20 cellular contexts compared by ENCODE assay signal in the genomic region with DNA sequence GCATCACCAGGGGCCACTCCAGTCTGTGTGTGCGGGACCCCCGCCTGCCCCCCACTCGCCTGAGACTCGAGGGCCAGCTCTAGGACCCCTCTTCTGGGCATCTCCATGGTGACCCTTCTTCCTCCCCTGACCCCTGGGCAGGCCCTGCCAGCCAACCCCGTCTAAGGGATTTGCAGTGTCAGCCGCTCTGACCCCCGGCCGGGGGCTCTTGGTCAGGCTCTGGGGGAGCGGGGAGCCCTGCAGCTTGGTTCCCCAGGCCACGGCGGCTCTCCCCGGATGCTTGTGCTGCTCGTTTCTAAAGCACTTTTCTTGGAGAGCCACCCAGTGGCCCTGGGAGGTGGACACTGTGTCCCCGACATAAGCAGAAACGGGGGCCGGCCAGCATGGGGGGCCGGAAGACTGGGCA. TPM values are rescaled to one million over a fixed set of nuclear protein-coding genes. Genes with fewer than 3 reads are reported as not detected.
A peak's percentile ranks its signal among the peaks of the same experiment; 100 is the strongest.
DNase-seq lines count a peak whose midpoint lies in the region; ATAC-seq and TF ChIP-seq lines count a peak whose summit lies in the region.
"Had no signal": no experiment of that assay in that cellular context is flagged by ENCODE, and none has a peak within 500 bp of the region (broad histone marks: within the 10 kb centered on the region; RNA-seq: fewer than 3 reads in every experiment).

No MANE protein-coding gene starts in this region.

- CTCF ChIA-PET in SK-N-SH (lab: Yijun Ruan, JAX): interaction anchor here (0.8 to 2.0 kb wide), 5 partner anchors 8 to 159 kb away, joined by 3 to 8 read pairs (median 4); no protein-coding TSS in a partner anchor
- CTCF ChIA-PET in CD8-positive, alpha-beta T cell (lab: Charles Lee): interaction anchor here (1.1 to 1.6 kb wide), 2 partner anchors 73 to 159 kb away, joined by 3 to 5 read pairs; no protein-coding TSS in a partner anchor

- H3K4me3 Mint-ChIP-seq in neural crest cell: peak overlapping the region; percentile 39
- no peak overlapping the region for H3K4me3 Mint-ChIP-seq in CD8-positive, alpha-beta T cell
- H3K4me3 Mint-ChIP-seq: activated CD4-positive, alpha-beta T cell treated with anti-CD3 and anti-CD28 coated beads, Interleukin-2, amount 10 ng/mL, durations not matched to agents 24 days and 14 days; activated T-cell treated with anti-CD3 and anti-CD28 coated beads, Interleukin-2, amount 50 U/mL, for 24 hours; CD4-positive, alpha-beta T cell; GM23338; naive thymus-derived CD8-positive, alpha-beta T cell had no signal

- H3K27ac ChIP-seq in SK-N-SH (ENCODE audit: low read depth in 2 of 2, low read length in 1 of 2) (peak overlapping the region in 1 of 2 experiments; percentile 95; a peak in 2 of 4 replicates), esophagus squamous epithelium (peak overlapping the region in 3 of 4 donors; percentile 40 to 71 (median 65)), transverse colon (peak overlapping the region; percentile 31 to 58 (median 47))
- H3K27ac ChIP-seq in CD8-positive, alpha-beta T cell (ENCODE audit: low read depth, low read length): no peak overlapping the region
- H3K27ac ChIP-seq: 22Rv1 had no signal

- H3K27me3 Mint-ChIP-seq in neural crest cell (ENCODE audit: low read depth): no peaks in the 10 kb centered on the region
- no peaks in the 10 kb centered on the region for H3K27me3 Mint-ChIP-seq in CD8-positive, alpha-beta T cell (ENCODE audit: low read depth)
- H3K27me3 Mint-ChIP-seq: activated CD4-positive, alpha-beta T cell treated with anti-CD3 and anti-CD28 coated beads, Interleukin-2, amount 10 ng/mL, durations not matched to agents 24 days and 14 days; activated T-cell treated with anti-CD3 and anti-CD28 coated beads, Interleukin-2, amount 50 U/mL, for 24 hours; CD4-positive, alpha-beta T cell; naive thymus-derived CD8-positive, alpha-beta T cell had no signal

- peaks cover 91% of the 10 kb centered on the region for H4K20me1 ChIP-seq in SK-N-SH (ENCODE audit: insufficient read depth)

- peaks cover 36% of the 10 kb centered on the region for H3K4me1 Mint-ChIP-seq in neural crest cell
- H3K4me1 Mint-ChIP-seq in CD8-positive, alpha-beta T cell (ENCODE audit: low read depth): peaks cover 11% of the 10 kb centered on the region

- POLR2A ChIA-PET in SK-N-SH (lab: Yijun Ruan, JAX): no interaction called here
- POLR2A ChIA-PET in CD8-positive, alpha-beta T cell (lab: Charles Lee): no interaction called here

- H2AFZ ChIP-seq in SK-N-SH (ENCODE audit: low read depth): no peak overlapping the region
- H2AFZ ChIP-seq: GM23338 had no signal

- H3K27me3 ChIP-seq in SK-N-SH (ENCODE audit: insufficient read depth) (no peaks in the 10 kb centered on the region), esophagus squamous epithelium (no peaks in the 10 kb centered on the region), transverse colon (no peaks in the 10 kb centered on the region)
- H3K27me3 ChIP-seq in CD8-positive, alpha-beta T cell (ENCODE audit: insufficient read depth, low read length): no peaks in the 10 kb centered on the region

- no peaks in the 10 kb centered on the region for H3K9me3 Mint-ChIP-seq in neural crest cell
- H3K9me3 Mint-ChIP-seq in CD8-positive, alpha-beta T cell: no peaks in the 10 kb centered on the region
- H3K9me3 Mint-ChIP-seq: activated CD4-positive, alpha-beta T cell treated with anti-CD3 and anti-CD28 coated beads, Interleukin-2, amount 10 ng/mL, durations not matched to agents 24 days and 14 days; activated T-cell treated with anti-CD3 and anti-CD28 coated beads, Interleukin-2, amount 50 U/mL, for 24 hours; CD4-positive, alpha-beta T cell; GM23338; naive thymus-derived CD8-positive, alpha-beta T cell had no signal

- intact Hi-C loops in esophagus squamous epithelium (cut with DNase I) (no loop called here), transverse colon (cut with DNase I; ENCODE audit: low total_unique reads) (no loop called here)
- intact Hi-C loops in CD8-positive, alpha-beta T cell (cut with DNase I, micrococcal nuclease): loop anchor here in 1 of 2 experiments (10.0 kb wide), 1 partner anchor 322 kb away; the partner anchor contains the start of gene SNX8

- peaks cover 52 to 89% of the 10 kb centered on the region in 2 experiments for H3K4me1 ChIP-seq in SK-N-SH (ENCODE audit: control insufficient read depth in 1 of 2, insufficient read depth in 2 of 2, low read depth in 1 of 2, low read length in 1 of 2)
- H3K4me1 ChIP-seq in esophagus squamous epithelium: peaks cover 55 to 100% (median 57%) of the 10 kb centered on the region in 3 donors
- peaks cover 35 to 75% (median 49%) of the 10 kb centered on the region in 4 donors for H3K4me1 ChIP-seq in transverse colon
- peaks cover 20% of the 10 kb centered on the region for H3K4me1 ChIP-seq in CD8-positive, alpha-beta T cell (ENCODE audit: insufficient read depth, low read length)

- no peak overlapping the region; the same call in 1 of the 2 replicates for H3K9ac ChIP-seq in SK-N-SH

- no peak for TF ChIP-seq RAD21 in SK-N-SH (IDR thresholded peaks at IDR 0.05; ENCODE audit: low read length)

- TF ChIP-seq POLR2A in esophagus squamous epithelium (IDR thresholded peaks at IDR 0.05) (no peak), transverse colon (IDR thresholded peaks at IDR 0.05) (peak; percentile 14)

- no peaks in the 10 kb centered on the region for H3K9me3 ChIP-seq in SK-N-SH
- H3K9me3 ChIP-seq in esophagus squamous epithelium: no peaks in the 10 kb centered on the region
- H3K9me3 ChIP-seq in transverse colon: no peaks in the 10 kb centered on the region
- H3K9me3 ChIP-seq in CD8-positive, alpha-beta T cell (ENCODE audit: low read length): no peaks in the 10 kb centered on the region

- 96% methylated on average over 14 of the region's 17 CpGs for WGBS in SK-N-SH (ENCODE audit: low lambda C conversion rate)
- WGBS in esophagus squamous epithelium, 2 donors: 97% methylated on average over 6 of the region's 17 CpGs; no CpG with 5 or more reads in 1 of the 2 donors
- 85% methylated on average over 17 of the region's 17 CpGs; no CpG with 5 or more reads in 1 of the 2 donors for WGBS in transverse colon (ENCODE audit: low coverage in 1 of 2), 2 donors

- TF ChIP-seq CTCF in SK-N-SH (IDR thresholded peaks at IDR 0.05): no peak
- no peak for TF ChIP-seq CTCF in esophagus squamous epithelium (IDR thresholded peaks at IDR 0.05)
- no peak for TF ChIP-seq CTCF in neural crest cell (conservative IDR thresholded peaks at IDR 0.05)
- TF ChIP-seq CTCF in transverse colon (IDR thresholded peaks at IDR 0.05): no peak
- TF ChIP-seq CTCF in CD8-positive, alpha-beta T cell (IDR thresholded peaks at IDR 0.05): no peak

- TF ChIP-seq EP300 in SK-N-SH (IDR thresholded peaks at IDR 0.05; ENCODE audit: borderline replicate concordance in 1 of 2, low read depth in 1 of 2, low read length in 1 of 2): no peak
- TF ChIP-seq EP300 in transverse colon (IDR thresholded peaks at IDR 0.05; ENCODE audit: low read depth): no peak

- H3F3A ChIP-seq in SK-N-SH (replicated peaks; ENCODE audit: insufficient read depth): peaks cover 9% of the 10 kb centered on the region

- peaks cover 0 to 21% of the 10 kb centered on the region in 2 experiments for H3K36me3 ChIP-seq in SK-N-SH (replicated peaks in 1 of 2; ENCODE audit: control insufficient read depth in 1 of 2, insufficient read depth in 2 of 2, low read length in 1 of 2)
- H3K36me3 ChIP-seq in esophagus squamous epithelium: no peaks in the 10 kb centered on the region
- H3K36me3 ChIP-seq in transverse colon: no peaks in the 10 kb centered on the region
- H3K36me3 ChIP-seq in CD8-positive, alpha-beta T cell (ENCODE audit: insufficient read depth, low read length): no peaks in the 10 kb centered on the region

- H3K36me3 Mint-ChIP-seq in neural crest cell (ENCODE audit: low read depth): no peaks in the 10 kb centered on the region
- no peaks in the 10 kb centered on the region for H3K36me3 Mint-ChIP-seq in CD8-positive, alpha-beta T cell
- H3K36me3 Mint-ChIP-seq: naive thymus-derived CD8-positive, alpha-beta T cell had no signal

- DNase-seq in SK-N-SH: no peak
- DNase-seq in esophagus squamous epithelium (lab: John Stamatoyannopoulos, UW): no peak
- DNase-seq in neural crest cell (ENCODE audit: low read depth, low spot score): no peak
- DNase-seq in transverse colon: no peak
- no peak for DNase-seq in CD8-positive, alpha-beta T cell
- DNase-seq in NK-92 treated with Interleukin-12 subunit alpha and Interleukin-12 subunit beta, amount 100 ng/mL, for 24 hours (lab: John Stamatoyannopoulos, UW): no peak
- DNase-seq in NCI-H1930 (lab: John Stamatoyannopoulos, UW): no peak
- DNase-seq: activated CD4-positive, alpha-beta T cell treated with anti-CD3 and anti-CD28 coated beads, Interleukin-2, amount 10 ng/mL, durations not matched to agents 24 days and 14 days; activated T-cell treated with anti-CD3 and anti-CD28 coated beads, Interleukin-2, amount 50 U/mL, for 24 hours; CD4-positive, alpha-beta T cell; kidney glomerular epithelial cell; naive thymus-derived CD8-positive, alpha-beta T cell; NCI-H1092 treated with DMSO at 0.1 percent for 48 hours; NCI-H2171 treated with DMSO at 0.1 percent for 48 hours; SHP77 treated with DMSO at 0.1 percent for 48 hours; stimulated activated CD4-positive, alpha-beta T cell treated with anti-CD3 and anti-CD28 coated beads, Interleukin-4, amount 100 ng/mL, for 24 hours; T-helper 9 cell had no signal

- no peak for ATAC-seq in SK-N-SH treated with all-trans-retinoic acid at 6 μM for 48 hours
- ATAC-seq in CD8-positive, alpha-beta T cell: no peak
- ATAC-seq: GM23338; naive thymus-derived CD8-positive, alpha-beta T cell had no signal

- H3K27ac Mint-ChIP-seq in neural crest cell (ENCODE audit: unreplicated experiment): no peak overlapping the region
- H3K27ac Mint-ChIP-seq in CD8-positive, alpha-beta T cell: no peak overlapping the region
- H3K27ac Mint-ChIP-seq: activated CD4-positive, alpha-beta T cell treated with anti-CD3 and anti-CD28 coated beads, Interleukin-2, amount 10 ng/mL, durations not matched to agents 24 days and 14 days; activated T-cell treated with anti-CD3 and anti-CD28 coated beads, Interleukin-2, amount 50 U/mL, for 24 hours; CD4-positive, alpha-beta T cell; naive thymus-derived CD8-positive, alpha-beta T cell had no signal

- no peaks in the 10 kb centered on the region for H3K9me2 ChIP-seq in SK-N-SH

- in situ Hi-C loops in transverse colon (cut with MboI; ENCODE audit: low pct_ligation_motif_present in 1 of 4, low pct_unique_long_range_greater_than_20kb in 1 of 4, low sequenced_read_pairs in 3 of 4): no loop called here

- H3K4me3 ChIP-seq in SK-N-SH (ENCODE audit: low read depth in 2 of 2, low read length in 1 of 2) (no peak overlapping the region), esophagus squamous epithelium (no peak overlapping the region), transverse colon (no peak overlapping the region)
- no peak overlapping the region for H3K4me3 ChIP-seq in CD8-positive, alpha-beta T cell (ENCODE audit: low read depth, low read length)
- H3K4me3 ChIP-seq: GM23338 had no signal

- peaks cover 100% of the 10 kb centered on the region for H3K79me2 ChIP-seq in SK-N-SH (ENCODE audit: insufficient read depth)

- peak overlapping the region; percentile 83; the same call in 1 of the 2 replicates for H3K4me2 ChIP-seq in SK-N-SH
- H3K4me2 ChIP-seq: GM23338 had no signal

RNA-seq across cellular contexts. Expression of gene TTYH3, which starts 5.3 kb away (rescaled TPM):
- 65.3 and 105 TPM in 2 replicates for polyA plus RNA-seq in SK-N-SH (2012; rRNA removed)
- 44.6 and 83.8 TPM in 2 replicates for polyA plus RNA-seq in SK-N-SH (2012; cell fraction: cytosol; rRNA removed)
- polyA plus RNA-seq in SK-N-SH (2012; cell fraction: nucleus; rRNA removed): 139 and 151 TPM in 2 replicates
- total RNA-seq in esophagus squamous epithelium (10 to 100 TPM in 2 of 4 donors, 1 to 10 TPM in 2; 4.7 to 23.1 (median 10.2) TPM), neural crest cell (225 and 237 TPM in 2 replicates), transverse colon (10 to 100 TPM; 11.2 to 43.6 (median 23.0) TPM)
- 10 to 100 TPM in 1 of 2 experiments, 1 to 10 TPM in 1; 8.4 to 10.1 TPM for total RNA-seq in CD8-positive, alpha-beta T cell

RNA-seq across cellular contexts. Expression of gene AMZ1, which starts 50.9 kb away (rescaled TPM):
- polyA plus RNA-seq in SK-N-SH (2012; rRNA removed): 0.15 and 0.19 TPM in 2 replicates
- 0.04 and 0.12 TPM in 2 replicates for polyA plus RNA-seq in SK-N-SH (2012; cell fraction: cytosol; rRNA removed)
- 0.29 and 0.69 TPM in 2 replicates for polyA plus RNA-seq in SK-N-SH (2012; cell fraction: nucleus; rRNA removed)
- under 1 TPM in 2 of 4 donors, not detected in 2; 0.12 to 0.19 TPM for total RNA-seq in esophagus squamous epithelium
- total RNA-seq in neural crest cell: not detected in 2 replicates
- total RNA-seq in transverse colon: under 1 TPM in 1 of 4 donors, not detected in 3; 0.64 TPM
- total RNA-seq in CD8-positive, alpha-beta T cell: under 1 TPM; 0.47 to 0.54 TPM
- total RNA-seq: activated CD4-positive, alpha-beta T cell treated with anti-CD3 and anti-CD28 coated beads, Interleukin-2, amount 10 ng/mL, durations not matched to agents 24 days and 14 days had no signal
- polyA plus RNA-seq: naive thymus-derived CD8-positive, alpha-beta T cell had no signal
